In genomic region chr17:75753193-75753513, GRCh38 we compare ENCODE assay signal across 9 cellular contexts. TPM values are rescaled to one million over a fixed set of nuclear protein-coding genes. Genes with fewer than 3 reads are reported as not detected.
A peak's percentile ranks its signal among the peaks of the same experiment; 100 is the strongest.
DNase-seq lines count a peak whose midpoint lies in the region; ATAC-seq, FAIRE-seq and TF ChIP-seq lines count a peak whose summit lies in the region.
"Had no signal": no experiment of that assay in that cellular context is flagged by ENCODE, and none has a peak within 500 bp of the region (broad histone marks: within the 10 kb centered on the region; RNA-seq: fewer than 3 reads in every experiment).

No MANE protein-coding gene starts in this region.

- no peaks in the 10 kb centered on the region for H4K20me1 ChIP-seq in HepG2 (ENCODE audit: insufficient read depth, low read length)

- H3K36me3 Mint-ChIP-seq in activated naive CD4-positive, alpha-beta T cell treated with anti-CD3 and anti-CD28 coated beads for 36 hours (ENCODE audit: low read depth): no peaks in the 10 kb centered on the region
- no peaks in the 10 kb centered on the region for H3K36me3 Mint-ChIP-seq in activated naive CD8-positive, alpha-beta T cell

- H3K9me3 ChIP-seq in HepG2 (ENCODE audit: low read length) (no peaks in the 10 kb centered on the region), thoracic aorta (no peaks in the 10 kb centered on the region)

- no peaks in the 10 kb centered on the region for H3K79me2 ChIP-seq in HepG2 (ENCODE audit: insufficient read depth, low read length)

- in situ Hi-C loops in HepG2 (cut with HindIII; ENCODE audit: extremely low pct_ligation_motif_present, low pct_unique_long_range_greater_than_20kb): loop anchor here (5.0 to 10.0 kb wide), 2 partner anchors 76 to 138 kb away; no protein-coding TSS in a partner anchor

- no peak for TF ChIP-seq RAD21 in HepG2 (CRISPR knock-in tag; IDR thresholded peaks at IDR 0.05)

- 75% methylated on average over 14 of the region's 14 CpGs for WGBS in HepG2 (ENCODE audit: low lambda C conversion rate)

- H3K27ac ChIP-seq in HepG2 (ENCODE audit: extremely low read length, insufficient read depth, low read length): no peak overlapping the region
- no peak overlapping the region for H3K27ac ChIP-seq in thoracic aorta

- H3K9ac ChIP-seq in HepG2 (ENCODE audit: insufficient read depth, low read depth, low read length): no peak overlapping the region; the same call in 1 of the 2 replicates

- H3K4me1 ChIP-seq in HepG2 (ENCODE audit: insufficient read depth, low read length) (peaks cover 67% of the 10 kb centered on the region), thoracic aorta (ENCODE audit: control insufficient read depth in 1 of 2, low read depth in 2 of 2) (peaks cover 3 to 32% of the 10 kb centered on the region in 2 donors)

- no peak for TF ChIP-seq EP300 in HepG2 (IDR thresholded peaks at IDR 0.05; ENCODE audit: low read depth in 2 of 2, low read length in 2 of 2)
- TF ChIP-seq EP300 in HepG2 (CRISPR knock-in tag; IDR thresholded peaks at IDR 0.05; ENCODE audit: borderline replicate concordance): no peak

- H3K4me3 ChIP-seq in HepG2 (replicated peaks in 1 of 3; ENCODE audit: insufficient read depth in 1 of 3, low read depth in 2 of 3, low read length in 3 of 3): no peak overlapping the region
- H3K4me3 ChIP-seq in thoracic aorta: peak overlapping the region; percentile 73

- H3K9me3 Mint-ChIP-seq in activated naive CD4-positive, alpha-beta T cell treated with anti-CD3 and anti-CD28 coated beads for 36 hours: no peaks in the 10 kb centered on the region
- no peaks in the 10 kb centered on the region for H3K9me3 Mint-ChIP-seq in activated naive CD8-positive, alpha-beta T cell (ENCODE audit: low read depth)

- peak overlapping the region; percentile 36 for H3K4me3 Mint-ChIP-seq in activated naive CD4-positive, alpha-beta T cell treated with anti-CD3 and anti-CD28 coated beads for 36 hours
- H3K4me3 Mint-ChIP-seq in activated naive CD8-positive, alpha-beta T cell: peak overlapping the region; percentile 59

- BruUV-seq in HepG2 (replicated peaks; lab: Mats Ljungman, UMichigan): no TSS peak

- no peak for FAIRE-seq in HepG2 (lab: Jason Lieb, UNC)

- intact Hi-C loops in activated naive CD4-positive, alpha-beta T cell treated with anti-CD3 and anti-CD28 coated beads for 36 hours (cut with micrococcal nuclease): loop anchor here (5.0 to 10.0 kb wide), 3 partner anchors 166 to 252 kb away; partner anchors contain the start of genes CASKIN2, CDK3, MYO15B and TSEN54
- intact Hi-C loops in HepG2 (cut with micrococcal nuclease; ENCODE audit: unreplicated experiment): loop anchor here (5.0 kb wide), 1 partner anchor 141 kb away; no protein-coding TSS in a partner anchor

- H3K4me1 Mint-ChIP-seq in activated naive CD4-positive, alpha-beta T cell treated with anti-CD3 and anti-CD28 coated beads for 36 hours (ENCODE audit: low read depth): peaks cover 14% of the 10 kb centered on the region
- H3K4me1 Mint-ChIP-seq in activated naive CD8-positive, alpha-beta T cell (ENCODE audit: low read depth): peaks cover 13% of the 10 kb centered on the region

- no peaks in the 10 kb centered on the region for H3K27me3 ChIP-seq in HepG2 (ENCODE audit: control insufficient read depth in 1 of 2, insufficient read depth in 2 of 2, low read length in 2 of 2)
- no peaks in the 10 kb centered on the region for H3K27me3 ChIP-seq in thoracic aorta (replicated peaks; ENCODE audit: insufficient read depth)

- no peak overlapping the region for H3K4me2 ChIP-seq in HepG2 (ENCODE audit: low read depth, low read length)

- no peak for DNase-seq in activated naive CD4-positive, alpha-beta T cell treated with anti-CD3 and anti-CD28 coated beads for 36 hours
- no peak for DNase-seq in activated naive CD4-positive, alpha-beta T cell (lab: John Stamatoyannopoulos, UW)
- DNase-seq in HepG2 (ENCODE audit: low spot score): no peak
- no peak for DNase-seq in thoracic aorta (ENCODE audit: low spot score)
- DNase-seq in GM20000 (ENCODE audit: low spot score): no peak
- DNase-seq in NCI-H1417 treated with DMSO at 0.1 percent for 48 hours (lab: John Stamatoyannopoulos, UW): no peak
- DNase-seq: COR-L47 had no signal

- H3K36me3 ChIP-seq in HepG2 (replicated peaks in 1 of 2; ENCODE audit: control insufficient read depth in 1 of 2, insufficient read depth in 2 of 2, low read length in 2 of 2) (no peaks in the 10 kb centered on the region), thoracic aorta (peaks cover 4% of the 10 kb centered on the region)

- no peaks in the 10 kb centered on the region for H3K27me3 Mint-ChIP-seq in activated naive CD4-positive, alpha-beta T cell treated with anti-CD3 and anti-CD28 coated beads for 36 hours (ENCODE audit: low read depth)
- no peaks in the 10 kb centered on the region for H3K27me3 Mint-ChIP-seq in activated naive CD8-positive, alpha-beta T cell

- POLR2A ChIA-PET in HepG2 (lab: Yijun Ruan, JAX): interaction anchor here (0.5 to 5.8 kb wide), 21 partner anchors 11 to 359 kb away, joined by 3 to 116 read pairs (median 9); partner anchors contain the start of genes GALK1, RECQL5, SAP30BP and SMIM5

- no peak overlapping the region for H2AFZ ChIP-seq in HepG2 (ENCODE audit: low read length)

- TF ChIP-seq CTCF in HepG2 (CRISPR knock-in tag; IDR thresholded peaks at IDR 0.05) (no peak), thoracic aorta (IDR thresholded peaks at IDR 0.05) (no peak), GM20000 (IDR thresholded peaks at IDR 0.05; ENCODE audit: extremely low read depth, missing control alignments) (no peak)

- no peak overlapping the region for H3K27ac Mint-ChIP-seq in activated naive CD4-positive, alpha-beta T cell treated with anti-CD3 and anti-CD28 coated beads for 36 hours
- H3K27ac Mint-ChIP-seq in activated naive CD8-positive, alpha-beta T cell: no peak overlapping the region

- TF ChIP-seq POLR2A in HepG2 (IDR thresholded peaks at IDR 0.05; ENCODE audit: insufficient read depth in 1 of 2, low read depth in 2 of 2, low read length in 2 of 2): no peak

- CTCF ChIA-PET in activated naive CD4-positive, alpha-beta T cell treated with anti-CD3 and anti-CD28 coated beads for 36 hours (lab: Charles Lee): interaction anchor here (0.7 to 8.6 kb wide), 39 partner anchors 11 to 324 kb away, joined by 3 to 127 read pairs (median 4); partner anchors contain the start of genes GALK1, RECQL5 and SMIM5
- CTCF ChIA-PET in HepG2 (lab: Yijun Ruan, JAX; ENCODE audit: low intra/inter-chr PET ratio, low total read pairs): interaction anchor here (1.4 to 2.8 kb wide), 4 partner anchors 12 to 152 kb away, joined by 3 to 12 read pairs (median 4); partner anchors contain the start of gene GALK1

- ATAC-seq in HepG2 (no peak), thoracic aorta (ENCODE audit: insufficient number of reproducible peaks, low FRiP score, low read depth) (no peak), HG02798 (IDR thresholded peaks at IDR 0.05; ENCODE audit: poor library complexity, unreplicated experiment) (no peak)

RNA-seq across cellular contexts. Expression of gene GALK1, which starts 11.8 kb away (rescaled TPM):
- 10 to 100 TPM; 48.7 to 50.2 TPM for total RNA-seq in activated naive CD4-positive, alpha-beta T cell treated with anti-CD3 and anti-CD28 coated beads for 36 hours
- total RNA-seq in HepG2 (2016; rRNA removed; fragmentation: Illumina TruSeq; extraction: Trizol) (93.6 and 95.6 TPM in 2 replicates), thoracic aorta (10 to 100 TPM; 29.6 to 58.3 TPM)
- 31.6 and 39.5 TPM in 2 replicates for total RNA-seq in HepG2 (2016; cell fraction: cytosol; rRNA removed; fragmentation: Illumina TruSeq; extraction: Trizol; ENCODE audit: low read depth)
- total RNA-seq in HepG2 (2016; cell fraction: insoluble cytoplasmic fraction; rRNA removed; fragmentation: Illumina TruSeq; extraction: Trizol): 94.0 and 98.0 TPM in 2 replicates
- total RNA-seq in HepG2 (2016; cell fraction: membrane; rRNA removed; fragmentation: Illumina TruSeq; extraction: Trizol): 35.0 and 44.2 TPM in 2 replicates
- total RNA-seq in HepG2 (2016; cell fraction: nucleus; rRNA removed; fragmentation: Illumina TruSeq; extraction: Trizol): 44.3 and 48.9 TPM in 2 replicates
- polyA plus RNA-seq in HepG2 (2011; rRNA removed): 59.9 and 93.0 TPM in 2 replicates
- polyA plus RNA-seq in HepG2 (2011; cell fraction: cytosol; rRNA removed): 65.7 and 112 TPM in 2 replicates
- 162 and 164 TPM in 2 replicates for polyA plus RNA-seq in HepG2 (2011; cell fraction: nucleus; rRNA removed)
- 57.4 and 59.7 TPM in 2 replicates for polyA plus RNA-seq in HepG2 (2012)
- polyA plus RNA-seq in HepG2 (2016; cell fraction: cytosol; fragmentation: Illumina TruSeq; extraction: Trizol; ENCODE audit: low read depth): 29.0 and 30.8 TPM in 2 replicates
- 86.3 and 86.5 TPM in 2 replicates for polyA plus RNA-seq in HepG2 (2016; cell fraction: insoluble cytoplasmic fraction; fragmentation: Illumina TruSeq; extraction: Trizol; ENCODE audit: low read depth)
- polyA plus RNA-seq in HepG2 (2016; cell fraction: membrane; fragmentation: Illumina TruSeq; extraction: Trizol; ENCODE audit: low read depth): 25.3 and 27.1 TPM in 2 replicates
- 72.3 and 78.9 TPM in 2 replicates for polyA plus RNA-seq in HepG2 (2016; cell fraction: nucleus; fragmentation: Illumina TruSeq; extraction: Trizol; ENCODE audit: insufficient read depth, low read depth)
- polyA minus RNA-seq in HepG2 (2011; rRNA and poly(A)+ RNA removed; ENCODE audit: low replicate concordance): 28.9 and 121 TPM in 2 replicates
- 45.9 and 49.6 TPM in 2 replicates for polyA minus RNA-seq in HepG2 (2011; cell fraction: cytosol; rRNA and poly(A)+ RNA removed)
- 26.3 and 28.6 TPM in 2 replicates for polyA minus RNA-seq in HepG2 (2011; cell fraction: nucleus; rRNA and poly(A)+ RNA removed)

RNA-seq across cellular contexts. Expression of gene UNK, which starts 31.5 kb away (rescaled TPM):
- total RNA-seq in activated naive CD4-positive, alpha-beta T cell treated with anti-CD3 and anti-CD28 coated beads for 36 hours: 10 to 100 TPM; 19.1 to 21.4 TPM
- total RNA-seq in HepG2 (2016; rRNA removed; fragmentation: Illumina TruSeq; extraction: Trizol): 28.6 and 33.0 TPM in 2 replicates
- 37.2 and 44.0 TPM in 2 replicates for total RNA-seq in HepG2 (2016; cell fraction: cytosol; rRNA removed; fragmentation: Illumina TruSeq; extraction: Trizol; ENCODE audit: low read depth)
- total RNA-seq in HepG2 (2016; cell fraction: insoluble cytoplasmic fraction; rRNA removed; fragmentation: Illumina TruSeq; extraction: Trizol): 21.2 and 33.0 TPM in 2 replicates
- total RNA-seq in HepG2 (2016; cell fraction: membrane; rRNA removed; fragmentation: Illumina TruSeq; extraction: Trizol): 58.6 and 59.5 TPM in 2 replicates
- total RNA-seq in HepG2 (2016; cell fraction: nucleus; rRNA removed; fragmentation: Illumina TruSeq; extraction: Trizol): 38.6 and 43.6 TPM in 2 replicates
- polyA plus RNA-seq in HepG2 (2011; rRNA removed): 30.7 and 31.6 TPM in 2 replicates
- 18.7 and 21.7 TPM in 2 replicates for polyA plus RNA-seq in HepG2 (2011; cell fraction: cytosol; rRNA removed)
- polyA plus RNA-seq in HepG2 (2011; cell fraction: nucleus; rRNA removed): 50.0 and 56.4 TPM in 2 replicates
- polyA plus RNA-seq in HepG2 (2012): 20.8 and 23.9 TPM in 2 replicates
- polyA plus RNA-seq in HepG2 (2016; cell fraction: cytosol; fragmentation: Illumina TruSeq; extraction: Trizol; ENCODE audit: low read depth): 55.3 and 62.7 TPM in 2 replicates
- 28.7 and 35.1 TPM in 2 replicates for polyA plus RNA-seq in HepG2 (2016; cell fraction: insoluble cytoplasmic fraction; fragmentation: Illumina TruSeq; extraction: Trizol; ENCODE audit: low read depth)
- 64.7 and 69.9 TPM in 2 replicates for polyA plus RNA-seq in HepG2 (2016; cell fraction: membrane; fragmentation: Illumina TruSeq; extraction: Trizol; ENCODE audit: low read depth)
- 52.8 and 60.0 TPM in 2 replicates for polyA plus RNA-seq in HepG2 (2016; cell fraction: nucleus; fragmentation: Illumina TruSeq; extraction: Trizol; ENCODE audit: insufficient read depth, low read depth)
- 24.3 and 28.1 TPM in 2 replicates for polyA minus RNA-seq in HepG2 (2011; rRNA and poly(A)+ RNA removed; ENCODE audit: low replicate concordance)
- polyA minus RNA-seq in HepG2 (2011; cell fraction: cytosol; rRNA and poly(A)+ RNA removed): 10.4 and 14.9 TPM in 2 replicates
- polyA minus RNA-seq in HepG2 (2011; cell fraction: nucleus; rRNA and poly(A)+ RNA removed): 78.9 and 91.3 TPM in 2 replicates
- 10 to 100 TPM; 31.0 to 51.7 TPM for total RNA-seq in thoracic aorta

RNA-seq across cellular contexts. Expression of gene ITGB4, which starts 31.9 kb away (rescaled TPM):
- total RNA-seq in activated naive CD4-positive, alpha-beta T cell treated with anti-CD3 and anti-CD28 coated beads for 36 hours: 1 to 10 TPM in 1 of 2 experiments, under 1 TPM in 1; 0.83 to 1.0 TPM
- total RNA-seq in HepG2 (2016; rRNA removed; fragmentation: Illumina TruSeq; extraction: Trizol) (4.0 and 6.9 TPM in 2 replicates), thoracic aorta (10 to 100 TPM; 11.6 to 21.1 TPM)
- 9.2 and 10.4 TPM in 2 replicates for total RNA-seq in HepG2 (2016; cell fraction: cytosol; rRNA removed; fragmentation: Illumina TruSeq; extraction: Trizol; ENCODE audit: low read depth)
- total RNA-seq in HepG2 (2016; cell fraction: insoluble cytoplasmic fraction; rRNA removed; fragmentation: Illumina TruSeq; extraction: Trizol): 3.9 and 6.3 TPM in 2 replicates
- 10.1 and 14.6 TPM in 2 replicates for total RNA-seq in HepG2 (2016; cell fraction: membrane; rRNA removed; fragmentation: Illumina TruSeq; extraction: Trizol)
- total RNA-seq in HepG2 (2016; cell fraction: nucleus; rRNA removed; fragmentation: Illumina TruSeq; extraction: Trizol): 3.7 and 3.9 TPM in 2 replicates
- polyA plus RNA-seq in HepG2 (2011; rRNA removed): 14.5 and 14.7 TPM in 2 replicates
- 5.1 and 8.2 TPM in 2 replicates for polyA plus RNA-seq in HepG2 (2011; cell fraction: cytosol; rRNA removed)
- polyA plus RNA-seq in HepG2 (2011; cell fraction: nucleus; rRNA removed): 28.7 and 39.5 TPM in 2 replicates
- 13.2 and 14.2 TPM in 2 replicates for polyA plus RNA-seq in HepG2 (2012)
- 36.1 and 40.9 TPM in 2 replicates for polyA plus RNA-seq in HepG2 (2016; cell fraction: cytosol; fragmentation: Illumina TruSeq; extraction: Trizol; ENCODE audit: low read depth)
- 10.5 and 16.8 TPM in 2 replicates for polyA plus RNA-seq in HepG2 (2016; cell fraction: insoluble cytoplasmic fraction; fragmentation: Illumina TruSeq; extraction: Trizol; ENCODE audit: low read depth)
- 41.4 and 43.0 TPM in 2 replicates for polyA plus RNA-seq in HepG2 (2016; cell fraction: membrane; fragmentation: Illumina TruSeq; extraction: Trizol; ENCODE audit: low read depth)
- polyA plus RNA-seq in HepG2 (2016; cell fraction: nucleus; fragmentation: Illumina TruSeq; extraction: Trizol; ENCODE audit: insufficient read depth, low read depth): 20.5 and 28.1 TPM in 2 replicates
- 25.3 and 28.4 TPM in 2 replicates for polyA minus RNA-seq in HepG2 (2011; rRNA and poly(A)+ RNA removed; ENCODE audit: low replicate concordance)
- 8.4 and 12.7 TPM in 2 replicates for polyA minus RNA-seq in HepG2 (2011; cell fraction: cytosol; rRNA and poly(A)+ RNA removed)
- polyA minus RNA-seq in HepG2 (2011; cell fraction: nucleus; rRNA and poly(A)+ RNA removed): 3.2 and 6.3 TPM in 2 replicates
